Comparison of ENCODE assay signal across 16 cellular contexts in genomic region chr2:219281588-219281987, GRCh38. TPM values are rescaled to one million over a fixed set of nuclear protein-coding genes. Genes with fewer than 3 reads are reported as not detected.
A peak's percentile ranks its signal among the peaks of the same experiment; 100 is the strongest.
DNase-seq lines count a peak whose midpoint lies in the region; ATAC-seq and TF ChIP-seq lines count a peak whose summit lies in the region.
"Had no signal": no experiment of that assay in that cellular context is flagged by ENCODE, and none has a peak within 500 bp of the region (broad histone marks: within the 10 kb centered on the region; RNA-seq: fewer than 3 reads in every experiment).

No MANE protein-coding gene starts in this region.

- peak overlapping the region; percentile 49; the same call in 1 of the 2 replicates for H3K9ac ChIP-seq in BLaER1

- H3K36me3 ChIP-seq in BLaER1 (peaks cover 9% of the 10 kb centered on the region; the same call in 1 of the 2 replicates), WERI-Rb-1 (peaks cover 60% of the 10 kb centered on the region)

- H3K27ac Mint-ChIP-seq in neural crest cell (ENCODE audit: unreplicated experiment): no peak overlapping the region

- peaks cover 6% of the 10 kb centered on the region for H3K27me3 Mint-ChIP-seq in neural crest cell (ENCODE audit: low read depth)
- H3K27me3 Mint-ChIP-seq: activated naive CD8-positive, alpha-beta T cell had no signal

- H3K4me2 ChIP-seq in BLaER1: peak overlapping the region; percentile 99

- peaks cover 30% of the 10 kb centered on the region; the same call in 1 of the 2 replicates for H4K20me1 ChIP-seq in BLaER1

- H3K9me3 Mint-ChIP-seq in neural crest cell: no peaks in the 10 kb centered on the region

- ATAC-seq in HG02981 (IDR thresholded peaks at IDR 0.05; ENCODE audit: unreplicated experiment): no peak

- 0 out of 2 replicates have a peak overlapping the region, but pooled peaks have one; percentile 10 for H3K27ac ChIP-seq in BLaER1
- no peak overlapping the region for H3K27ac ChIP-seq in WERI-Rb-1
- H3K27ac ChIP-seq: cardiac muscle cell had no signal

- CTCF ChIA-PET in HEK293T (lab: Yijun Ruan, JAX): interaction anchor here (1.2 kb wide), 1 partner anchor 249 kb away, joined by 4 read pairs; no protein-coding TSS in a partner anchor

- H3K9me3 ChIP-seq in BLaER1 (no peaks in the 10 kb centered on the region), WERI-Rb-1 (ENCODE audit: severe bottlenecking) (no peaks in the 10 kb centered on the region)

- no peaks in the 10 kb centered on the region for H3K36me3 Mint-ChIP-seq in neural crest cell (ENCODE audit: low read depth)
- H3K36me3 Mint-ChIP-seq: activated naive CD8-positive, alpha-beta T cell had no signal

- TF ChIP-seq CTCF in neural crest cell (conservative IDR thresholded peaks at IDR 0.05): no peak
- TF ChIP-seq CTCF in WERI-Rb-1 (IDR thresholded peaks at IDR 0.05; ENCODE audit: low read depth, low read length): no peak

- H3K4me3 ChIP-seq in BLaER1: no peak overlapping the region; the same call in 1 of the 2 replicates
- H3K4me3 ChIP-seq in WERI-Rb-1 (ENCODE audit: low read depth, low read length): no peak overlapping the region
- H3K4me3 ChIP-seq: cardiac muscle cell had no signal

- POLR2A ChIA-PET in HEK293T (lab: Yijun Ruan, JAX): no interaction called here

- DNase-seq in HEK293T (ENCODE audit: extremely low spot score): no peak
- peak; percentile 33 for DNase-seq in ecto neural progenitor cell (ENCODE audit: low spot score)
- no peak for DNase-seq in neural crest cell (ENCODE audit: low read depth, low spot score)
- DNase-seq in WERI-Rb-1: no peak
- DNase-seq in activated CD8-positive, alpha-beta memory T cell treated with anti-CD3 and anti-CD28 coated beads, Interleukin-2, amount 50 U/mL, for 4 hours: no peak
- DNase-seq in COR-L47 (lab: John Stamatoyannopoulos, UW): no peak
- DNase-seq: activated T-cell treated with anti-CD3 and anti-CD28 coated beads for 4 hours, DMS53, NCI-H446, SHP77 had no signal

- no peaks in the 10 kb centered on the region for H3K27me3 ChIP-seq in BLaER1
- no peaks in the 10 kb centered on the region for H3K27me3 ChIP-seq in WERI-Rb-1 (ENCODE audit: insufficient read depth, low read depth, severe bottlenecking)
- H3K27me3 ChIP-seq: cardiac muscle cell had no signal

- peaks cover 32% of the 10 kb centered on the region for H3K4me1 Mint-ChIP-seq in neural crest cell

- peaks cover 88% of the 10 kb centered on the region for H3K4me1 ChIP-seq in BLaER1

- peak overlapping the region; percentile 12 for H3K4me3 Mint-ChIP-seq in neural crest cell

TF ChIP-seq in HEK293T, 16 proteins besides CTCF, POLR2A, EP300 and RAD21:
- TF ChIP-seq L3MBTL2 (conservative IDR thresholded peaks at IDR 0.05) (no peak), CTBP1 (IDR thresholded peaks at IDR 0.05; ENCODE audit: borderline replicate concordance) (no peak)
- TF ChIP-seq, protein P1, sequence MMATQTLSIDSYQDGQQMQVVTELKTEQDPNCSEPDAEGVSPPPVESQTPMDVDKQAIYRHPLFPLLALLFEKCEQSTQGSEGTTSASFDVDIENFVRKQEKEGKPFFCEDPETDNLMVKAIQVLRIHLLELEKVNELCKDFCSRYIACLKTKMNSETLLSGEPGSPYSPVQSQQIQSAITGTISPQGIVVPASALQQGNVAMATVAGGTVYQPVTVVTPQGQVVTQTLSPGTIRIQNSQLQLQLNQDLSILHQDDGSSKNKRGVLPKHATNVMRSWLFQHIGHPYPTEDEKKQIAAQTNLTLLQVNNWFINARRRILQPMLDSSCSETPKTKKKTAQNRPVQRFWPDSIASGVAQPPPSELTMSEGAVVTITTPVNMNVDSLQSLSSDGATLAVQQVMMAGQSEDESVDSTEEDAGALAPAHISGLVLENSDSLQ (IDR thresholded peaks at IDR 0.05): 0 out of 2 replicates have a peak, but pooled peaks have one; percentile 19

RNA-seq across cellular contexts. Expression of gene DNAJB2, which starts 2.4 kb away (rescaled TPM):
- 59.2 and 59.7 TPM in 2 replicates for total RNA-seq in neural crest cell

RNA-seq across cellular contexts. Expression of gene PTPRN, which starts 27.6 kb away (rescaled TPM):
- total RNA-seq in neural crest cell: 3.2 and 4.1 TPM in 2 replicates
- total RNA-seq: mesenteric fat pad; T-helper 2 cell treated with Interferon-gamma antibody and Interleukin-4, amounts not matched to agents 100 ng/mL and 5 ng/mL, for 36 hours had no signal

RNA-seq across cellular contexts. Expression of gene TUBA4A, which starts 27.9 kb away (rescaled TPM):
- 0.14 TPM in 1 of 2 replicates, not detected in the other for total RNA-seq in neural crest cell

RNA-seq across cellular contexts. Expression of gene TUBA4B, which starts 28.5 kb away (rescaled TPM):
- not detected in 2 replicates for total RNA-seq in neural crest cell
- total RNA-seq: cardiac muscle cell; mesenteric fat pad; T-helper 2 cell treated with Interferon-gamma antibody and Interleukin-4, amounts not matched to agents 100 ng/mL and 5 ng/mL, for 36 hours had no signal

RNA-seq across cellular contexts. Expression of gene STK16, which starts 36.3 kb away (rescaled TPM):
- total RNA-seq in neural crest cell: 28.5 and 31.2 TPM in 2 replicates
